Comparison of ENCODE assay signal across 16 cellular contexts in the genomic region with DNA sequence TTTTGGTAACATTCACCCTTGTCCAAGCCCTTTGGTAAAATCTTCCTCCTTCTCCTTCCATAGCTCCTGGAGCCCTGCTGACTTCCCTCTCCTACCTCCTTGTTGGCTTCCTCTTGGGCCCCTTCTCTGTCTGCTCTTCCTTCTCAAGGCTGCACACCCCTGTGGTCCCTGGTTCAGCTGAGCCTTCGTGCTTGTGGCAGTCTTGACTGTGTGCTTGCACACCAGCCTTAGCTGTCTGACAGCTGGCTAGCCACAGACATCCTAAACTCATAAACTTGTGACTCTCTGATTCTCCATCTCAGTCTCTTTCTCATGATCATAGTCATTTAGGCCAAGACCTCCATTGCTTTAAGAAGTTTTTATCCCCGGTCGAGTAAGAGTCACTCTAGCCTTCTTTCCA. TPM values are rescaled to one million over a fixed set of nuclear protein-coding genes. Genes with fewer than 3 reads are reported as not detected.
DNase-seq lines count a peak whose midpoint lies in the region; ATAC-seq and TF ChIP-seq lines count a peak whose summit lies in the region.
"Had no signal": no experiment of that assay in that cellular context is flagged by ENCODE, and none has a peak within 500 bp of the region (broad histone marks: within the 10 kb centered on the region; RNA-seq: fewer than 3 reads in every experiment).

No MANE protein-coding gene starts in this region.

- TF ChIP-seq CTCF in Loucy (conservative IDR thresholded peaks at IDR 0.05; ENCODE audit: low read length): no peak
- no peak for TF ChIP-seq CTCF in glutamatergic neuron (IDR thresholded peaks at IDR 0.05; ENCODE audit: partially characterized antibody, unreplicated experiment)
- no peak for TF ChIP-seq CTCF in upper lobe of left lung (IDR thresholded peaks at IDR 0.05)

- peak overlapping the region; percentile 4 for H3K4me2 ChIP-seq in Loucy (ENCODE audit: low read depth, low read length, poor library complexity, severe bottlenecking)

- WGBS in upper lobe of left lung, 2 donors: 93 to 96% methylated on average over 3 of the region's 3 CpGs
- 94% methylated on average over 3 of the region's 3 CpGs for WGBS in right cardiac atrium

- H3K27ac ChIP-seq in upper lobe of left lung: no peak overlapping the region
- H3K27ac ChIP-seq in right cardiac atrium (ENCODE audit: low read length): no peak overlapping the region

- H3K79me2 ChIP-seq in Loucy (ENCODE audit: insufficient read depth, low read length): no peaks in the 10 kb centered on the region

- no peaks in the 10 kb centered on the region for H3K9me3 Mint-ChIP-seq in activated T-cell treated with anti-CD3 and anti-CD28 coated beads, Interleukin-2, amount 50 U/mL, for 72 hours
- H3K9me3 Mint-ChIP-seq in activated T-helper 1 cell treated with anti-CD3 and anti-CD28 coated beads, Interleukin-12 subunit alpha, Interleukin-12 subunit beta, Interleukin-2, Interleukin-4 antibody, amounts not matched to agents 30 ng/mL and 10 ng/mL and 1 ng/mL, durations not matched to agents 14 hours and 24 hours and 36 hours: no peaks in the 10 kb centered on the region
- no peaks in the 10 kb centered on the region for H3K9me3 Mint-ChIP-seq in glutamatergic neuron (ENCODE audit: unreplicated experiment)

- H3K27me3 Mint-ChIP-seq in activated T-cell treated with anti-CD3 and anti-CD28 coated beads, Interleukin-2, amount 50 U/mL, for 72 hours (ENCODE audit: low read depth): no peaks in the 10 kb centered on the region
- H3K27me3 Mint-ChIP-seq in activated T-helper 1 cell treated with anti-CD3 and anti-CD28 coated beads, Interleukin-12 subunit alpha, Interleukin-12 subunit beta, Interleukin-2, Interleukin-4 antibody, amounts not matched to agents 30 ng/mL and 10 ng/mL and 1 ng/mL, durations not matched to agents 14 hours and 24 hours and 36 hours (ENCODE audit: insufficient read depth): no peaks in the 10 kb centered on the region
- H3K27me3 Mint-ChIP-seq in glutamatergic neuron (ENCODE audit: unreplicated experiment): no peaks in the 10 kb centered on the region

- peak overlapping the region; percentile 71 for H3K27ac Mint-ChIP-seq in activated T-cell treated with anti-CD3 and anti-CD28 coated beads, Interleukin-2, amount 50 U/mL, for 72 hours
- peak overlapping the region; percentile 25 for H3K27ac Mint-ChIP-seq in activated T-helper 1 cell treated with anti-CD3 and anti-CD28 coated beads, Interleukin-12 subunit alpha, Interleukin-12 subunit beta, Interleukin-2, Interleukin-4 antibody, amounts not matched to agents 30 ng/mL and 10 ng/mL and 1 ng/mL, durations not matched to agents 14 hours and 24 hours and 36 hours
- peak overlapping the region; percentile 30 for H3K27ac Mint-ChIP-seq in glutamatergic neuron (ENCODE audit: unreplicated experiment)

- H3K9ac ChIP-seq in Loucy (ENCODE audit: low read depth, low read length, poor library complexity, severe bottlenecking): no peak overlapping the region

- peak overlapping the region; percentile 73 to 79 for H3K4me3 Mint-ChIP-seq in activated T-cell treated with anti-CD3 and anti-CD28 coated beads, Interleukin-2, amount 50 U/mL, for 72 hours
- no peak overlapping the region for H3K4me3 Mint-ChIP-seq in activated T-helper 1 cell treated with anti-CD3 and anti-CD28 coated beads, Interleukin-12 subunit alpha, Interleukin-12 subunit beta, Interleukin-2, Interleukin-4 antibody, amounts not matched to agents 30 ng/mL and 10 ng/mL and 1 ng/mL, durations not matched to agents 14 hours and 24 hours and 36 hours
- no peak overlapping the region for H3K4me3 Mint-ChIP-seq in glutamatergic neuron (ENCODE audit: unreplicated experiment)

- H3K4me1 ChIP-seq in Loucy (ENCODE audit: insufficient read depth, low read length, poor library complexity, severe bottlenecking): peaks cover 24% of the 10 kb centered on the region
- H3K4me1 ChIP-seq in upper lobe of left lung: peaks cover 0 to under 1% (median 0%) of the 10 kb centered on the region in 4 donors
- H3K4me1 ChIP-seq in right cardiac atrium (ENCODE audit: control insufficient read depth, insufficient read depth, low read length): no peaks in the 10 kb centered on the region

- H3K4me3 ChIP-seq in Loucy (ENCODE audit: low read length, poor library complexity, severe bottlenecking) (no peak overlapping the region), upper lobe of left lung (no peak overlapping the region), right cardiac atrium (ENCODE audit: low read length) (no peak overlapping the region)

- H3F3A ChIP-seq in Loucy (ENCODE audit: low read depth): no peaks in the 10 kb centered on the region

- peaks cover 36% of the 10 kb centered on the region for H3K4me1 Mint-ChIP-seq in activated T-cell treated with anti-CD3 and anti-CD28 coated beads, Interleukin-2, amount 50 U/mL, for 72 hours (ENCODE audit: low read depth)
- H3K4me1 Mint-ChIP-seq in activated T-helper 1 cell treated with anti-CD3 and anti-CD28 coated beads, Interleukin-12 subunit alpha, Interleukin-12 subunit beta, Interleukin-2, Interleukin-4 antibody, amounts not matched to agents 30 ng/mL and 10 ng/mL and 1 ng/mL, durations not matched to agents 14 hours and 24 hours and 36 hours (ENCODE audit: low read depth): peaks cover 38% of the 10 kb centered on the region
- peaks cover 10% of the 10 kb centered on the region for H3K4me1 Mint-ChIP-seq in glutamatergic neuron (ENCODE audit: low read depth, unreplicated experiment)

- H3K36me3 ChIP-seq in Loucy (ENCODE audit: insufficient read depth, low read length) (peaks cover 51% of the 10 kb centered on the region; the same call in 1 of the 2 replicates), upper lobe of left lung (peaks cover 7 to 92% (median 41%) of the 10 kb centered on the region in 4 donors)

- H3K27me3 ChIP-seq in Loucy (ENCODE audit: insufficient read depth, low read length, poor library complexity, severe bottlenecking) (no peaks in the 10 kb centered on the region), upper lobe of left lung (no peaks in the 10 kb centered on the region), right cardiac atrium (ENCODE audit: control insufficient read depth, insufficient read depth) (no peaks in the 10 kb centered on the region)

- no peak for TF ChIP-seq POLR2A in upper lobe of left lung (IDR thresholded peaks at IDR 0.05)

- H3K9me2 ChIP-seq in Loucy (replicated peaks; ENCODE audit: low read depth, low read length): no peaks in the 10 kb centered on the region

- H4K20me1 ChIP-seq in Loucy (ENCODE audit: insufficient read depth, low read length, poor library complexity, severe bottlenecking): no peaks in the 10 kb centered on the region

- DNase-seq in activated T-cell treated with anti-CD3 and anti-CD28 coated beads, Interleukin-2, amount 50 U/mL, for 72 hours: no peak
- DNase-seq in activated T-cell treated with anti-CD3 and anti-CD28 coated beads for 4 hours (no peak), glutamatergic neuron (no peak), NOMO-1 treated with dmso at 0.1 percent for 144 hours (lab: John Stamatoyannopoulos, UW; ENCODE audit: unreplicated experiment) (no peak), upper lobe of left lung (no peak), right cardiac atrium (no peak)
- DNase-seq in activated T-helper 1 cell treated with anti-CD3 and anti-CD28 coated beads, Interleukin-12 subunit alpha, Interleukin-12 subunit beta, Interleukin-2, Interleukin-4 antibody, amounts not matched to agents 30 ng/mL and 10 ng/mL and 1 ng/mL, durations not matched to agents 14 hours and 24 hours and 36 hours (ENCODE audit: low spot score): no peak
- DNase-seq: C1 segment of cervical spinal cord, COR-L47, GF-D8, GOT3, KBM-7, NCI-H1436, NCI-H2029, NCI-H748 treated with DMSO at 0.1 percent for 48 hours had no signal

- intact Hi-C loops in activated T-helper 1 cell treated with anti-CD3 and anti-CD28 coated beads, Interleukin-12 subunit alpha, Interleukin-12 subunit beta, Interleukin-2, Interleukin-4 antibody, amounts not matched to agents 30 ng/mL and 10 ng/mL and 1 ng/mL, durations not matched to agents 14 hours and 24 hours and 36 hours (cut with micrococcal nuclease): loop anchor here (5.0 kb wide), 1 partner anchor 157 kb away; no protein-coding TSS in a partner anchor
- intact Hi-C loops in right cardiac atrium (cut with DNase I): no loop called here

- H2AFZ ChIP-seq in Loucy (ENCODE audit: low read length): no peak overlapping the region

- H3K9me3 ChIP-seq in Loucy (ENCODE audit: insufficient read depth, low read depth, low read length) (no peaks in the 10 kb centered on the region), upper lobe of left lung (no peaks in the 10 kb centered on the region), right cardiac atrium (ENCODE audit: control insufficient read depth, low read length) (no peaks in the 10 kb centered on the region)

- ATAC-seq in activated T-cell treated with anti-CD3 and anti-CD28 coated beads, Interleukin-2, amount 50 U/mL, for 72 hours (replicated peaks in 1 of 2): no peak
- no peak for ATAC-seq in upper lobe of left lung (ENCODE audit: low FRiP score in 2 of 2)
- ATAC-seq in right cardiac atrium: no peak

- H3K36me3 Mint-ChIP-seq in activated T-cell treated with anti-CD3 and anti-CD28 coated beads, Interleukin-2, amount 50 U/mL, for 72 hours (ENCODE audit: insufficient read depth in 2 of 2): peaks cover 10 to 34% of the 10 kb centered on the region in 2 donors
- H3K36me3 Mint-ChIP-seq in activated T-helper 1 cell treated with anti-CD3 and anti-CD28 coated beads, Interleukin-12 subunit alpha, Interleukin-12 subunit beta, Interleukin-2, Interleukin-4 antibody, amounts not matched to agents 30 ng/mL and 10 ng/mL and 1 ng/mL, durations not matched to agents 14 hours and 24 hours and 36 hours (ENCODE audit: low read depth): peaks cover 48% of the 10 kb centered on the region
- peaks cover 6% of the 10 kb centered on the region for H3K36me3 Mint-ChIP-seq in glutamatergic neuron (ENCODE audit: unreplicated experiment)

- TF ChIP-seq EP300 in upper lobe of left lung (IDR thresholded peaks at IDR 0.05): no peak

RNA-seq across cellular contexts. Expression of a gene that starts 37.1 kb away (rescaled TPM):
- 10 to 100 TPM in 1 of 2 donors, 1 to 10 TPM in 1; 9.4 to 14.2 TPM for total RNA-seq in activated T-cell treated with anti-CD3 and anti-CD28 coated beads, Interleukin-2, amount 50 U/mL, for 72 hours
- total RNA-seq in activated T-helper 1 cell treated with anti-CD3 and anti-CD28 coated beads, Interleukin-12 subunit alpha, Interleukin-12 subunit beta, Interleukin-2, Interleukin-4 antibody, amounts not matched to agents 30 ng/mL and 10 ng/mL and 1 ng/mL, durations not matched to agents 14 hours and 24 hours and 36 hours: 17.2 and 17.3 TPM in 2 replicates
- total RNA-seq in glutamatergic neuron (ENCODE audit: unreplicated experiment) (12.0 TPM), upper lobe of left lung (10 to 100 TPM in 4 of 6 donors, 1 to 10 TPM in 2; 9.6 to 40.9 (median 12.0) TPM), right cardiac atrium (10 to 100 TPM; 19.9 to 27.5 (median 21.3) TPM)
- polyA plus RNA-seq in right cardiac atrium: 11.6 TPM

Comparison
In these comparisons a context has a peak if more than half of its experiments do, and no peak if none do; other contexts are left out.
1. H3K4me3 Mint-ChIP-seq: peak in activated T-cell treated with anti-CD3 and anti-CD28 coated beads, Interleukin-2, amount 50 U/mL, for 72 hours (2 of 2); none in activated T-helper 1 cell treated with anti-CD3 and anti-CD28 coated beads, Interleukin-12 subunit alpha, Interleukin-12 subunit beta, Interleukin-2, Interleukin-4 antibody, amounts not matched to agents 30 ng/mL and 10 ng/mL and 1 ng/mL, durations not matched to agents 14 hours and 24 hours and 36 hours (single experiment) and glutamatergic neuron (single experiment).
2. Peak in every context shown above with its lines, with median percentiles within 50 percentile points of each other: H3K27ac Mint-ChIP-seq.